In the genomic region with DNA sequence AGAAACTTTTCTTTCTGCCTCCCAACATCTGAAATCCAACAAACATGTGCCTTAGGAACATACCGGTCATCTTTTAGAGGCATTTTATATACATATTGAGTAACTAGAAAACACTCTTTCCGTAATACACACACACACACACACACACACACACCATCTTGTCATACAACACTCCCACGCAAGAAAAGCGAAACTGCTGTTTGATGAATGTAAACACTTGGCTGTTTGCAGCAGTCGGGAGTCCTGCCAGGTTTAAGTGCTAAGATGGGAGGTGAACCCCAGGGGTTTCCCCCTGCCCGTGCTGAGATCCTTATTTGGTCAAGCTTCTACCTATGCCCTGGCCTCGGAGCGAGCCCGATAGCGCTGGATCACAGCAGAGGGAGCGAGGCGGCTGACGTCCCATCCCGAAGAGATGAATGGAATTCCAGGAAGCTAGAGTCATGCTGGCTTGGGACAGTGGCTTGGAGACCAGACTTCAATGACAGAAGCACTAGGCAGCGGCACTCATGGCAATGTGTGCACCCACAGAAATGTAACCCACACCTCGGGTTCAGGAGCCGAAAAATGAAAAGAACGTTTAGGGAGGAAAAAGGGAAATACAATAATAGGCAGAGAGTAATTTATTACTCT, we compare ENCODE assay signal across 1 cellular context.
TF ChIP-seq lines count a peak whose summit lies in the region.

No MANE protein-coding gene starts in this region.

TF ChIP-seq in HEK293, 187 proteins besides CTCF, POLR2A, EP300 and RAD21 (continued from another document):
- TF ChIP-seq, protein P1, sequence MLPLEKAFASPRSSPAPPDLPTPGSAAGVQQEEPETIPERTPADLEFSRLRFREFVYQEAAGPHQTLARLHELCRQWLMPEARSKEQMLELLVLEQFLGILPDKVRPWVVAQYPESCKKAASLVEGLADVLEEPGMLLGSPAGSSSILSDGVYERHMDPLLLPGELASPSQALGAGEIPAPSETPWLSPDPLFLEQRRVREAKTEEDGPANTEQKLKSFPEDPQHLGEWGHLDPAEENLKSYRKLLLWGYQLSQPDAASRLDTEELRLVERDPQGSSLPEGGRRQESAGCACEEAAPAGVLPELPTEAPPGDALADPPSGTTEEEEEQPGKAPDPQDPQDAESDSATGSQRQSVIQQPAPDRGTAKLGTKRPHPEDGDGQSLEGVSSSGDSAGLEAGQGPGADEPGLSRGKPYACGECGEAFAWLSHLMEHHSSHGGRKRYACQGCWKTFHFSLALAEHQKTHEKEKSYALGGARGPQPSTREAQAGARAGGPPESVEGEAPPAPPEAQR (tag by site-specific recombination; IDR thresholded peaks at IDR 0.05) = no peak
- TF ChIP-seq, protein P2, sequence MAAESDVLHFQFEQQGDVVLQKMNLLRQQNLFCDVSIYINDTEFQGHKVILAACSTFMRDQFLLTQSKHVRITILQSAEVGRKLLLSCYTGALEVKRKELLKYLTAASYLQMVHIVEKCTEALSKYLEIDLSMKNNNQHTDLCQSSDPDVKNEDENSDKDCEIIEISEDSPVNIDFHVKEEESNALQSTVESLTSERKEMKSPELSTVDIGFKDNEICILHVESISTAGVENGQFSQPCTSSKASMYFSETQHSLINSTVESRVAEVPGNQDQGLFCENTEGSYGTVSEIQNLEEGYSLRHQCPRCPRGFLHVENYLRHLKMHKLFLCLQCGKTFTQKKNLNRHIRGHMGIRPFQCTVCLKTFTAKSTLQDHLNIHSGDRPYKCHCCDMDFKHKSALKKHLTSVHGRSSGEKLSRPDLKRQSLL (tag by site-specific recombination; IDR thresholded peaks at IDR 0.05) = no peak
- no peak for TF ChIP-seq ZEB2 (tag by site-specific recombination; IDR thresholded peaks at IDR 0.05)
- TF ChIP-seq, protein P3, sequence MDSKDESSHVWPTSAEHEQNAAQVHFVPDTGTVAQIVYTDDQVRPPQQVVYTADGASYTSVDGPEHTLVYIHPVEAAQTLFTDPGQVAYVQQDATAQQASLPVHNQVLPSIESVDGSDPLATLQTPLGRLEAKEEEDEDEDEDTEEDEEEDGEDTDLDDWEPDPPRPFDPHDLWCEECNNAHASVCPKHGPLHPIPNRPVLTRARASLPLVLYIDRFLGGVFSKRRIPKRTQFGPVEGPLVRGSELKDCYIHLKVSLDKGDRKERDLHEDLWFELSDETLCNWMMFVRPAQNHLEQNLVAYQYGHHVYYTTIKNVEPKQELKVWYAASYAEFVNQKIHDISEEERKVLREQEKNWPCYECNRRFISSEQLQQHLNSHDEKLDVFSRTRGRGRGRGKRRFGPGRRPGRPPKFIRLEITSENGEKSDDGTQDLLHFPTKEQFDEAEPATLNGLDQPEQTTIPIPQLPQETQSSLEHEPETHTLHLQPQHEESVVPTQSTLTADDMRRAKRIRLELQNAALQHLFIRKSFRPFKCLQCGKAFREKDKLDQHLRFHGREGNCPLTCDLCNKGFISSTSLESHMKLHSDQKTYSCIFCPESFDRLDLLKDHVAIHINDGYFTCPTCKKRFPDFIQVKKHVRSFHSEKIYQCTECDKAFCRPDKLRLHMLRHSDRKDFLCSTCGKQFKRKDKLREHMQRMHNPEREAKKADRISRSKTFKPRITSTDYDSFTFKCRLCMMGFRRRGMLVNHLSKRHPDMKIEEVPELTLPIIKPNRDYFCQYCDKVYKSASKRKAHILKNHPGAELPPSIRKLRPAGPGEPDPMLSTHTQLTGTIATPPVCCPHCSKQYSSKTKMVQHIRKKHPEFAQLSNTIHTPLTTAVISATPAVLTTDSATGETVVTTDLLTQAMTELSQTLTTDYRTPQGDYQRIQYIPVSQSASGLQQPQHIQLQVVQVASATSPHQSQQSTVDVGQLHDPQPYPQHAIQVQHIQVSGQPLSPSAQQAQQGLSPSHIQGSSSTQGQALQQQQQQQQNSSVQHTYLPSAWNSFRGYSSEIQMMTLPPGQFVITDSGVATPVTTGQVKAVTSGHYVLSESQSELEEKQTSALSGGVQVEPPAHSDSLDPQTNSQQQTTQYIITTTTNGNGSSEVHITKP (tag by site-specific recombination; IDR thresholded peaks at IDR 0.05) = no peak
- no peak for TF ChIP-seq ZNF621 (tag by site-specific recombination; IDR thresholded peaks at IDR 0.05)
- TF ChIP-seq, protein P4, sequence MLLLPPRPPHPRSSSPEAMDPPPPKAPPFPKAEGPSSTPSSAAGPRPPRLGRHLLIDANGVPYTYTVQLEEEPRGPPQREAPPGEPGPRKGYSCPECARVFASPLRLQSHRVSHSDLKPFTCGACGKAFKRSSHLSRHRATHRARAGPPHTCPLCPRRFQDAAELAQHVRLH (tag by site-specific recombination; IDR thresholded peaks at IDR 0.05) = peak; percentile 39; the same call in 1 of the 2 replicates
- TF ChIP-seq ZXDB (tag by site-specific recombination; IDR thresholded peaks at IDR 0.05) = peak; percentile 61
- peak; percentile 40; the same call in 1 of the 2 replicates for TF ChIP-seq ZNF366 (tag by site-specific recombination; conservative IDR thresholded peaks at IDR 0.05)
- no peak for TF ChIP-seq HOXC10 (CRISPR knock-in tag; IDR thresholded peaks at IDR 0.05)
- no peak for TF ChIP-seq ZNF791 (tag by site-specific recombination; IDR thresholded peaks at IDR 0.05)
- TF ChIP-seq, protein P5, sequence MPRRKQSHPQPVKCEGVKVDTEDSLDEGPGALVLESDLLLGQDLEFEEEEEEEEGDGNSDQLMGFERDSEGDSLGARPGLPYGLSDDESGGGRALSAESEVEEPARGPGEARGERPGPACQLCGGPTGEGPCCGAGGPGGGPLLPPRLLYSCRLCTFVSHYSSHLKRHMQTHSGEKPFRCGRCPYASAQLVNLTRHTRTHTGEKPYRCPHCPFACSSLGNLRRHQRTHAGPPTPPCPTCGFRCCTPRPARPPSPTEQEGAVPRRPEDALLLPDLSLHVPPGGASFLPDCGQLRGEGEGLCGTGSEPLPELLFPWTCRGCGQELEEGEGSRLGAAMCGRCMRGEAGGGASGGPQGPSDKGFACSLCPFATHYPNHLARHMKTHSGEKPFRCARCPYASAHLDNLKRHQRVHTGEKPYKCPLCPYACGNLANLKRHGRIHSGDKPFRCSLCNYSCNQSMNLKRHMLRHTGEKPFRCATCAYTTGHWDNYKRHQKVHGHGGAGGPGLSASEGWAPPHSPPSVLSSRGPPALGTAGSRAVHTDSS (tag by site-specific recombination; IDR thresholded peaks at IDR 0.05) = no peak
- no peak for TF ChIP-seq ZNF202 (tag by site-specific recombination; IDR thresholded peaks at IDR 0.05; ENCODE audit: borderline replicate concordance)
- no peak for TF ChIP-seq ZNF311 (tag by site-specific recombination; IDR thresholded peaks at IDR 0.05; ENCODE audit: borderline replicate concordance)
- TF ChIP-seq, protein P6, sequence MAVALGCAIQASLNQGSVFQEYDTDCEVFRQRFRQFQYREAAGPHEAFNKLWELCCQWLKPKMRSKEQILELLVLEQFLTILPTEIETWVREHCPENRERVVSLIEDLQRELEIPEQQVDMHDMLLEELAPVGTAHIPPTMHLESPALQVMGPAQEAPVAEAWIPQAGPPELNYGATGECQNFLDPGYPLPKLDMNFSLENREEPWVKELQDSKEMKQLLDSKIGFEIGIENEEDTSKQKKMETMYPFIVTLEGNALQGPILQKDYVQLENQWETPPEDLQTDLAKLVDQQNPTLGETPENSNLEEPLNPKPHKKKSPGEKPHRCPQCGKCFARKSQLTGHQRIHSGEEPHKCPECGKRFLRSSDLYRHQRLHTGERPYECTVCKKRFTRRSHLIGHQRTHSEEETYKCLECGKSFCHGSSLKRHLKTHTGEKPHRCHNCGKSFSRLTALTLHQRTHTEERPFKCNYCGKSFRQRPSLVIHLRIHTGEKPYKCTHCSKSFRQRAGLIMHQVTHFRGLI (tag by site-specific recombination; IDR thresholded peaks at IDR 0.05) = no peak
- TF ChIP-seq, protein P7, sequence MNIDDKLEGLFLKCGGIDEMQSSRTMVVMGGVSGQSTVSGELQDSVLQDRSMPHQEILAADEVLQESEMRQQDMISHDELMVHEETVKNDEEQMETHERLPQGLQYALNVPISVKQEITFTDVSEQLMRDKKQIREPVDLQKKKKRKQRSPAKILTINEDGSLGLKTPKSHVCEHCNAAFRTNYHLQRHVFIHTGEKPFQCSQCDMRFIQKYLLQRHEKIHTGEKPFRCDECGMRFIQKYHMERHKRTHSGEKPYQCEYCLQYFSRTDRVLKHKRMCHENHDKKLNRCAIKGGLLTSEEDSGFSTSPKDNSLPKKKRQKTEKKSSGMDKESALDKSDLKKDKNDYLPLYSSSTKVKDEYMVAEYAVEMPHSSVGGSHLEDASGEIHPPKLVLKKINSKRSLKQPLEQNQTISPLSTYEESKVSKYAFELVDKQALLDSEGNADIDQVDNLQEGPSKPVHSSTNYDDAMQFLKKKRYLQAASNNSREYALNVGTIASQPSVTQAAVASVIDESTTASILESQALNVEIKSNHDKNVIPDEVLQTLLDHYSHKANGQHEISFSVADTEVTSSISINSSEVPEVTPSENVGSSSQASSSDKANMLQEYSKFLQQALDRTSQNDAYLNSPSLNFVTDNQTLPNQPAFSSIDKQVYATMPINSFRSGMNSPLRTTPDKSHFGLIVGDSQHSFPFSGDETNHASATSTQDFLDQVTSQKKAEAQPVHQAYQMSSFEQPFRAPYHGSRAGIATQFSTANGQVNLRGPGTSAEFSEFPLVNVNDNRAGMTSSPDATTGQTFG (tag by site-specific recombination; IDR thresholded peaks at IDR 0.05; ENCODE audit: borderline replicate concordance) = no peak
- TF ChIP-seq ZNF585B (tag by site-specific recombination; IDR thresholded peaks at IDR 0.05) = no peak
